16 cellular contexts compared by ENCODE assay signal in genomic region chrX:152038798-152039197, GRCh38.
"Had no signal": no experiment of that assay in that cellular context is flagged by ENCODE, and none has a peak within 500 bp of the region (broad histone marks: within the 10 kb centered on the region; RNA-seq: fewer than 3 reads in every experiment).

No MANE protein-coding gene starts in this region.

- H3K4me3 Mint-ChIP-seq: naive thymus-derived CD4-positive, alpha-beta T cell had no signal

- H3K4me1 Mint-ChIP-seq: naive thymus-derived CD4-positive, alpha-beta T cell had no signal

- H3K27me3 Mint-ChIP-seq: naive thymus-derived CD4-positive, alpha-beta T cell had no signal

- H3K36me3 Mint-ChIP-seq: naive thymus-derived CD4-positive, alpha-beta T cell had no signal

- DNase-seq: effector memory CD4-positive, alpha-beta T cell; heart left ventricle; hippocampal formation; naive thymus-derived CD4-positive, alpha-beta T cell; psoas muscle; retina; sigmoid colon; stimulated activated naive CD4-positive, alpha-beta T cell; stomach; substantia nigra; transverse colon had no signal

- FAIRE-seq: endometrium, frontal cortex had no signal

- H3K27ac Mint-ChIP-seq: naive thymus-derived CD4-positive, alpha-beta T cell had no signal

- H3K27ac ChIP-seq: heart left ventricle, neutrophil, psoas muscle, sigmoid colon, skin epidermis, stomach, thoracic aorta, transverse colon had no signal

- H3K27me3 ChIP-seq: heart left ventricle, neutrophil, sigmoid colon, stomach, transverse colon had no signal

- H3K9me3 ChIP-seq: neutrophil, sigmoid colon, thoracic aorta, transverse colon had no signal

- H3K4me3 ChIP-seq: heart left ventricle, psoas muscle, sigmoid colon, skin epidermis, stomach, thoracic aorta, transverse colon had no signal

- H3K4me1 ChIP-seq: heart left ventricle, psoas muscle, sigmoid colon, stomach, transverse colon had no signal

- H3K36me3 ChIP-seq: heart left ventricle, neutrophil, sigmoid colon, stomach, thoracic aorta, transverse colon had no signal
